14 cellular contexts compared by ENCODE assay signal in genomic region chr19:11649941-11650340, GRCh38. TPM values are rescaled to one million over a fixed set of nuclear protein-coding genes. Genes with fewer than 3 reads are reported as not detected.
A peak's percentile ranks its signal among the peaks of the same experiment; 100 is the strongest.
DNase-seq lines count a peak whose midpoint lies in the region; TF ChIP-seq lines count a peak whose summit lies in the region.
"Had no signal": no experiment of that assay in that cellular context is flagged by ENCODE, and none has a peak within 500 bp of the region (broad histone marks: within the 10 kb centered on the region; RNA-seq: fewer than 3 reads in every experiment).

No MANE protein-coding gene starts in this region.

- peaks cover 1 to 29% (median 5%) of the 10 kb centered on the region in 3 donors for H3K36me3 Mint-ChIP-seq in CD8-positive, alpha-beta memory T cell

- H3K27me3 Mint-ChIP-seq in CD8-positive, alpha-beta memory T cell, result peaks cover 2 to 6% of the 10 kb centered on the region in 2 donors
- H3K27me3 Mint-ChIP-seq: B cell; CD4-positive, alpha-beta T cell; IgD-negative memory B cell had no signal

- H3K27ac Mint-ChIP-seq in CD8-positive, alpha-beta memory T cell, result no peak overlapping the region
- H3K27ac Mint-ChIP-seq: B cell; CD4-positive, alpha-beta T cell; IgD-negative memory B cell had no signal

- no peaks in the 10 kb centered on the region for H3K4me1 ChIP-seq in CD8-positive, alpha-beta memory T cell (ENCODE audit: insufficient read depth, low read length)
- H3K4me1 ChIP-seq: A549 had no signal

- H3K4me3 Mint-ChIP-seq in CD8-positive, alpha-beta memory T cell, result no peak overlapping the region
- H3K4me3 Mint-ChIP-seq: B cell; CD4-positive, alpha-beta T cell; IgD-negative memory B cell had no signal

- no peaks in the 10 kb centered on the region for H3K4me1 Mint-ChIP-seq in CD8-positive, alpha-beta memory T cell
- H3K4me1 Mint-ChIP-seq: B cell, IgD-negative memory B cell had no signal

- TF ChIP-seq CTCF in fibroblast of mammary gland (conservative IDR thresholded peaks at IDR 0.05; ENCODE audit: control insufficient read depth, insufficient read depth, low read depth, low read length), result no peak

- H3K4me3 ChIP-seq in fibroblast of mammary gland (ENCODE audit: control insufficient read depth, low read depth, low read length), result no peak overlapping the region
- H3K4me3 ChIP-seq in CD8-positive, alpha-beta memory T cell (ENCODE audit: low read length), result no peak overlapping the region
- H3K4me3 ChIP-seq: A549 had no signal

- H3K36me3 ChIP-seq in CD8-positive, alpha-beta memory T cell (ENCODE audit: insufficient read depth, low read length), result no peaks in the 10 kb centered on the region

- H3K9me3 ChIP-seq in CD8-positive, alpha-beta memory T cell (ENCODE audit: low read length), result peaks cover 21% of the 10 kb centered on the region

- TF ChIP-seq POLR2A in erythroblast (IDR thresholded peaks at IDR 0.05; ENCODE audit: low read length), result no peak

- POLR2A ChIA-PET in CD8-positive, alpha-beta memory T cell (lab: Charles Lee), result no interaction called here

- DNase-seq in EH (ENCODE audit: low read depth) (peak; percentile 20), HS-5 (ENCODE audit: low read depth) (peak; percentile 40), fibroblast of mammary gland (ENCODE audit: low read depth) (peak; percentile 37), stromal cell of bone marrow (ENCODE audit: low read depth) (peak; percentile 2), erythroblast (lab: John Stamatoyannopoulos, UW) (no peak)
- DNase-seq in activated effector memory CD4-positive, alpha-beta T cell treated with Interleukin-2 at 50 U/mL for 16 hours, result no peak
- DNase-seq in CD8-positive, alpha-beta memory T cell, result no peak
- DNase-seq: C1 segment of cervical spinal cord; CD4-positive, alpha-beta T cell; H7; KG1 had no signal

- CTCF ChIA-PET in CD8-positive, alpha-beta memory T cell (lab: Charles Lee), result no interaction called here

- peaks cover 17 to 42% (median 36%) of the 10 kb centered on the region in 5 donors for H3K9me3 Mint-ChIP-seq in CD8-positive, alpha-beta memory T cell

- no peaks in the 10 kb centered on the region for H3K27me3 ChIP-seq in CD8-positive, alpha-beta memory T cell (ENCODE audit: insufficient read depth, low read length, poor library complexity, severe bottlenecking)

- H3K27ac ChIP-seq in CD8-positive, alpha-beta memory T cell (ENCODE audit: low read depth, low read length), result no peak overlapping the region
- H3K27ac ChIP-seq: A549 had no signal

RNA-seq across cellular contexts. Expression of gene ZNF627, which starts 52.7 kb away (rescaled TPM):
- 1 to 10 TPM; 5.7 to 6.2 TPM for total RNA-seq in CD8-positive, alpha-beta memory T cell
- 6.2 TPM for polyA plus RNA-seq in CD8-positive, alpha-beta memory T cell

Comparison
In these comparisons a context has a peak if more than half of its experiments do, and no peak if none do; other contexts are left out.
1. DNase-seq: peak in EH (single experiment), HS-5 (single experiment), fibroblast of mammary gland (single experiment) and stromal cell of bone marrow (single experiment); none in activated effector memory CD4-positive, alpha-beta T cell treated with Interleukin-2 at 50 U/mL for 16 hours (single experiment), erythroblast (0 of 2) and CD8-positive, alpha-beta memory T cell (0 of 5).